ENCODE assay signal across 8 cellular contexts in genomic region chr16:82259731-82260130, GRCh38.
"Had no signal": no experiment of that assay in that cellular context is flagged by ENCODE, and none has a peak within 500 bp of the region (broad histone marks: within the 10 kb centered on the region; RNA-seq: fewer than 3 reads in every experiment).

No MANE protein-coding gene starts in this region.

- H3K27ac Mint-ChIP-seq: IgD-negative memory B cell had no signal

- DNase-seq: IMR-90, KBM-7, KG1 had no signal

- H3K4me3 ChIP-seq: K562 had no signal

- H3K4me3 Mint-ChIP-seq: IgD-negative memory B cell had no signal

- H3K27ac ChIP-seq: HL-60, KMS-11 had no signal

- ATAC-seq: HepG2, K562 had no signal

- H3K9ac ChIP-seq: KMS-11 had no signal
